12 cellular contexts compared by ENCODE assay signal in genomic region chr6:156822747-156823206, GRCh38. TPM values are rescaled to one million over a fixed set of nuclear protein-coding genes. Genes with fewer than 3 reads are reported as not detected.
DNase-seq lines count a peak whose midpoint lies in the region; ATAC-seq and TF ChIP-seq lines count a peak whose summit lies in the region.
"Had no signal": no experiment of that assay in that cellular context is flagged by ENCODE, and none has a peak within 500 bp of the region (broad histone marks: within the 10 kb centered on the region; RNA-seq: fewer than 3 reads in every experiment).

No MANE protein-coding gene starts in this region.

- H3K4me3 Mint-ChIP-seq in glutamatergic neuron (ENCODE audit: unreplicated experiment) = no peak overlapping the region

- H3K79me2 ChIP-seq in neural cell (replicated peaks; ENCODE audit: insufficient read depth, low read length) = peaks cover 70% of the 10 kb centered on the region

- intact Hi-C loops in Right ventricle myocardium superior (cut with DNase I) = no loop called here

- ATAC-seq in Right ventricle myocardium superior (ENCODE audit: poor library complexity) = peak; percentile 57

- DNase-seq in COLO668 (lab: John Stamatoyannopoulos, UW; ENCODE audit: unreplicated experiment) (peak; percentile 12), NCI-H526 (lab: John Stamatoyannopoulos, UW) (peak; percentile 67 to 69), Right ventricle myocardium superior (no peak), NCI-H1105 treated with DMSO at 0.1 percent for 48 hours (lab: John Stamatoyannopoulos, UW) (no peak), globus pallidus (ENCODE audit: low spot score) (no peak), glutamatergic neuron (no peak), T1000 (lab: John Stamatoyannopoulos, UW) (no peak)
- DNase-seq: CD4-positive, CD25-positive, alpha-beta regulatory T cell; GOT3; NCI-H2107 had no signal

- peaks cover 29% of the 10 kb centered on the region for H3K4me1 Mint-ChIP-seq in glutamatergic neuron (ENCODE audit: low read depth, unreplicated experiment)

- no peaks in the 10 kb centered on the region for H3K27me3 ChIP-seq in neural cell (ENCODE audit: insufficient read depth, low read depth, low read length)
- H3K27me3 ChIP-seq: esophagus muscularis mucosa had no signal

- no peak overlapping the region for H3K4me2 ChIP-seq in neural cell (ENCODE audit: low read length)

- H3K27ac Mint-ChIP-seq in glutamatergic neuron (ENCODE audit: unreplicated experiment) = no peak overlapping the region

- H3K36me3 Mint-ChIP-seq in glutamatergic neuron (ENCODE audit: unreplicated experiment) = no peaks in the 10 kb centered on the region

- no peak overlapping the region for H3K27ac ChIP-seq in neural cell (ENCODE audit: low read length)
- H3K27ac ChIP-seq: esophagus muscularis mucosa had no signal

- H2AFZ ChIP-seq in neural cell (ENCODE audit: low read depth, low read length) = no peak overlapping the region

- no peak for TF ChIP-seq EP300 in neural cell (conservative IDR thresholded peaks at IDR 0.05; ENCODE audit: poor library complexity, severe bottlenecking)

- H3K9me3 Mint-ChIP-seq in glutamatergic neuron (ENCODE audit: unreplicated experiment) = peaks cover 2% of the 10 kb centered on the region
- H3K9me3 Mint-ChIP-seq: CD4-positive, CD25-positive, alpha-beta regulatory T cell had no signal

- TF ChIP-seq RAD21 in neural cell (conservative IDR thresholded peaks at IDR 0.05) = no peak

- no peaks in the 10 kb centered on the region for H3K9me2 ChIP-seq in neural cell (ENCODE audit: insufficient read depth, low read length)

- no peaks in the 10 kb centered on the region for H3K9me3 ChIP-seq in neural cell (ENCODE audit: low read length)
- H3K9me3 ChIP-seq: esophagus muscularis mucosa had no signal

- H3K9ac ChIP-seq in neural cell (ENCODE audit: low read length) = no peak overlapping the region

- TF ChIP-seq CTCF in neural cell (IDR thresholded peaks at IDR 0.05; ENCODE audit: poor library complexity, severe bottlenecking) (no peak), glutamatergic neuron (IDR thresholded peaks at IDR 0.05; ENCODE audit: partially characterized antibody, unreplicated experiment) (no peak)

- peaks cover 16% of the 10 kb centered on the region for H4K20me1 ChIP-seq in neural cell (ENCODE audit: insufficient read depth)

- no peak overlapping the region for H3K4me3 ChIP-seq in neural cell (ENCODE audit: low read length)
- H3K4me3 ChIP-seq: esophagus muscularis mucosa had no signal

- no peaks in the 10 kb centered on the region for H3K36me3 ChIP-seq in neural cell (ENCODE audit: insufficient read depth, low read length)
- H3K36me3 ChIP-seq: esophagus muscularis mucosa had no signal

- H3K27me3 Mint-ChIP-seq in glutamatergic neuron (ENCODE audit: unreplicated experiment) = no peaks in the 10 kb centered on the region
- H3K27me3 Mint-ChIP-seq: CD4-positive, CD25-positive, alpha-beta regulatory T cell had no signal

- peaks cover 5% of the 10 kb centered on the region for H3F3A ChIP-seq in neural cell (ENCODE audit: insufficient read depth, low read length, poor library complexity, severe bottlenecking)

TF ChIP-seq in neural cell, 6 proteins besides CTCF, POLR2A, EP300 and RAD21:
- TF ChIP-seq, protein P1, sequence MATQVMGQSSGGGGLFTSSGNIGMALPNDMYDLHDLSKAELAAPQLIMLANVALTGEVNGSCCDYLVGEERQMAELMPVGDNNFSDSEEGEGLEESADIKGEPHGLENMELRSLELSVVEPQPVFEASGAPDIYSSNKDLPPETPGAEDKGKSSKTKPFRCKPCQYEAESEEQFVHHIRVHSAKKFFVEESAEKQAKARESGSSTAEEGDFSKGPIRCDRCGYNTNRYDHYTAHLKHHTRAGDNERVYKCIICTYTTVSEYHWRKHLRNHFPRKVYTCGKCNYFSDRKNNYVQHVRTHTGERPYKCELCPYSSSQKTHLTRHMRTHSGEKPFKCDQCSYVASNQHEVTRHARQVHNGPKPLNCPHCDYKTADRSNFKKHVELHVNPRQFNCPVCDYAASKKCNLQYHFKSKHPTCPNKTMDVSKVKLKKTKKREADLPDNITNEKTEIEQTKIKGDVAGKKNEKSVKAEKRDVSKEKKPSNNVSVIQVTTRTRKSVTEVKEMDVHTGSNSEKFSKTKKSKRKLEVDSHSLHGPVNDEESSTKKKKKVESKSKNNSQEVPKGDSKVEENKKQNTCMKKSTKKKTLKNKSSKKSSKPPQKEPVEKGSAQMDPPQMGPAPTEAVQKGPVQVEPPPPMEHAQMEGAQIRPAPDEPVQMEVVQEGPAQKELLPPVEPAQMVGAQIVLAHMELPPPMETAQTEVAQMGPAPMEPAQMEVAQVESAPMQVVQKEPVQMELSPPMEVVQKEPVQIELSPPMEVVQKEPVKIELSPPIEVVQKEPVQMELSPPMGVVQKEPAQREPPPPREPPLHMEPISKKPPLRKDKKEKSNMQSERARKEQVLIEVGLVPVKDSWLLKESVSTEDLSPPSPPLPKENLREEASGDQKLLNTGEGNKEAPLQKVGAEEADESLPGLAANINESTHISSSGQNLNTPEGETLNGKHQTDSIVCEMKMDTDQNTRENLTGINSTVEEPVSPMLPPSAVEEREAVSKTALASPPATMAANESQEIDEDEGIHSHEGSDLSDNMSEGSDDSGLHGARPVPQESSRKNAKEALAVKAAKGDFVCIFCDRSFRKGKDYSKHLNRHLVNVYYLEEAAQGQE (IDR thresholded peaks at IDR 0.05; ENCODE audit: borderline replicate concordance) = no peak
- TF ChIP-seq MXI1 (conservative IDR thresholded peaks at IDR 0.05; ENCODE audit: poor library complexity, severe bottlenecking) = no peak
- TF ChIP-seq EZH2 (IDR thresholded peaks at IDR 0.05; ENCODE audit: borderline replicate concordance, insufficient read depth, low read length, poor library complexity, severe bottlenecking) = no peak
- TF ChIP-seq SMC3 (conservative IDR thresholded peaks at IDR 0.05; ENCODE audit: poor library complexity) = no peak
- TF ChIP-seq TAF1 (IDR thresholded peaks at IDR 0.05; ENCODE audit: low read depth) = no peak
- TF ChIP-seq POLR2AphosphoS5 (IDR thresholded peaks at IDR 0.05) = peak; percentile 18

RNA-seq across cellular contexts. Expression of gene ARID1B, which starts 45.6 kb away (rescaled TPM):
- 49.2 TPM for total RNA-seq in Right ventricle myocardium superior
- polyA plus RNA-seq in neural cell = 35.0 and 42.5 TPM in 2 replicates
- polyA minus RNA-seq in neural cell = 168 and 231 TPM in 2 replicates
- 202 TPM for total RNA-seq in glutamatergic neuron (ENCODE audit: unreplicated experiment)

Comparison
In these comparisons a context has a peak if more than half of its experiments do, and no peak if none do; other contexts are left out.
1. DNase-seq: peak in COLO668 (single experiment) and NCI-H526 (2 of 2); none in Right ventricle myocardium superior (single experiment), NCI-H1105 treated with DMSO at 0.1 percent for 48 hours (single experiment), globus pallidus (single experiment), glutamatergic neuron (single experiment) and T1000 (single experiment).